ENCODE assay signal across 20 cellular contexts in the genomic region with DNA sequence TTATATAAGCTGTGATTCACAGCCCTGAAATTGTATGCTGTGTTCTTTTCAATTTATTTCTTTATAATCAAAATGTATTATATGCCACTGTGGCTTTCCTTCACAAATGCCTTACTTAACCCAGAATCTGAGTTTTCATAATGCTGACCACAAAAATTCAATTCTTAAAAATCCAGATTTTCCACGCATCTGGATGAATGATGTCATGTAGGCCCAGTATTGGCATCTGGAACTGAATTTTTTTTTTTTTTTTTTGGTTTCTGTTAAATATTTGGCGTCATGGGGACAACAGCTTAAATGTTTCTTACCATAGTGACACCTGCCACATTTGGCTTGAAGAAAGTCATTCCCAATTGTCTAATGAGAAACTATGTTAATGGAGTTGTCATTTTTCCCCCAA.
DNase-seq lines count a peak whose midpoint lies in the region; ATAC-seq and TF ChIP-seq lines count a peak whose summit lies in the region.
"Had no signal": no experiment of that assay in that cellular context is flagged by ENCODE, and none has a peak within 500 bp of the region (broad histone marks: within the 10 kb centered on the region; RNA-seq: fewer than 3 reads in every experiment).

No MANE protein-coding gene starts in this region.

- H3K27ac ChIP-seq in left ventricle myocardium inferior (replicated peaks) (peak overlapping the region; percentile 57), SJCRH30 (peak overlapping the region; percentile 98)

- peaks cover 64% of the 10 kb centered on the region for H3K4me1 ChIP-seq in left ventricle myocardium inferior
- peaks cover 56% of the 10 kb centered on the region for H3K4me1 ChIP-seq in SJCRH30
- H3K4me1 ChIP-seq: HAP-1 had no signal

- DNase-seq in left ventricle myocardium inferior (no peak), cardiac septum (ENCODE audit: low spot score) (no peak), SJCRH30 (peak; percentile 26 to 78), fibroblast of peridontal ligament (ENCODE audit: extremely low read depth) (peak; percentile 37), MCF 10A (ENCODE audit: unreplicated experiment) (no peak), DMS79 treated with DMSO at 0.1 percent for 48 hours (lab: John Stamatoyannopoulos, UW) (no peak)
- no peak for DNase-seq in effector CD8-positive, alpha-beta T cell (lab: John Stamatoyannopoulos, UW)
- DNase-seq: 8988T; C1 segment of cervical spinal cord; DMS79; NCI-H1105; NCI-H2081; NCI-H510A; NCI-H748 treated with DMSO at 0.1 percent for 48 hours; NK-92 treated with Interleukin-12 subunit alpha and Interleukin-12 subunit beta, amount 100 ng/mL, for 24 hours; SK-N-SH had no signal

- BruUV-seq in MCF 10A (replicated peaks; lab: Mats Ljungman, UMichigan) = no TSS peak

- no peak for TF ChIP-seq CTCF in left ventricle myocardium inferior (IDR thresholded peaks at IDR 0.05; ENCODE audit: borderline replicate concordance)
- no peak for TF ChIP-seq CTCF in MCF 10A (IDR thresholded peaks at IDR 0.05; ENCODE audit: unreplicated experiment)

- no peaks in the 10 kb centered on the region for H3K9me3 ChIP-seq in left ventricle myocardium inferior (replicated peaks)
- no peaks in the 10 kb centered on the region for H3K9me3 ChIP-seq in SJCRH30 (replicated peaks)
- H3K9me3 ChIP-seq: HAP-1, SK-N-SH had no signal

- H3K27ac Mint-ChIP-seq in MCF 10A (ENCODE audit: low read depth, unreplicated experiment) = no peak overlapping the region
- H3K27ac Mint-ChIP-seq: IgD-negative memory B cell had no signal

- peaks cover 19% of the 10 kb centered on the region for H3K36me3 Mint-ChIP-seq in MCF 10A (ENCODE audit: insufficient read depth, unreplicated experiment)

- no peaks in the 10 kb centered on the region for H3K27me3 ChIP-seq in left ventricle myocardium inferior (ENCODE audit: low read depth)
- no peaks in the 10 kb centered on the region for H3K27me3 ChIP-seq in SJCRH30

- H3K4me1 Mint-ChIP-seq in MCF 10A (ENCODE audit: insufficient read depth, unreplicated experiment) = no peaks in the 10 kb centered on the region

- H3K36me3 ChIP-seq in left ventricle myocardium inferior = no peaks in the 10 kb centered on the region
- no peaks in the 10 kb centered on the region; the same call in 1 of the 2 replicates for H3K36me3 ChIP-seq in SJCRH30
- H3K36me3 ChIP-seq: HAP-1 had no signal

- H3K4me3 Mint-ChIP-seq in MCF 10A (ENCODE audit: unreplicated experiment) = no peak overlapping the region
- H3K4me3 Mint-ChIP-seq: IgD-negative memory B cell had no signal

- no peak overlapping the region for H3K4me3 ChIP-seq in left ventricle myocardium inferior
- no peak overlapping the region; the same call in 1 of the 2 replicates for H3K4me3 ChIP-seq in SJCRH30
- H3K4me3 ChIP-seq: HAP-1 had no signal

- no peaks in the 10 kb centered on the region for H3K27me3 Mint-ChIP-seq in MCF 10A (ENCODE audit: insufficient read depth, unreplicated experiment)

- no peak for ATAC-seq in HG03354 (IDR thresholded peaks at IDR 0.05; ENCODE audit: poor library complexity, severe bottlenecking, unreplicated experiment)
- ATAC-seq: Right ventricle myocardium inferior had no signal

- no peaks in the 10 kb centered on the region for H3K9me3 Mint-ChIP-seq in MCF 10A (ENCODE audit: unreplicated experiment)
- H3K9me3 Mint-ChIP-seq: IgD-negative memory B cell had no signal

- CTCF ChIA-PET in MCF 10A (lab: Yijun Ruan, JAX) = no interaction called here

- POLR2A ChIA-PET in MCF 10A (lab: Yijun Ruan, JAX) = interaction anchor here (0.7 kb wide), 1 partner anchor 919 kb away, joined by 3 read pairs; no protein-coding TSS in a partner anchor

- intact Hi-C loops in left ventricle myocardium inferior (cut with micrococcal nuclease) = no loop called here
- intact Hi-C loops in cardiac septum (cut with DNase I) = loop anchor here (5.0 kb wide), 1 partner anchor 36 kb away; no protein-coding TSS in a partner anchor
- intact Hi-C loops in MCF 10A (cut with micrococcal nuclease) = no loop called here

Comparison
In these comparisons a context has a peak if more than half of its experiments do, and no peak if none do; other contexts are left out.
1. DNase-seq: peak in SJCRH30 (2 of 2) and fibroblast of peridontal ligament (single experiment); none in left ventricle myocardium inferior (single experiment), cardiac septum (single experiment), effector CD8-positive, alpha-beta T cell (single experiment), MCF 10A (single experiment) and DMS79 treated with DMSO at 0.1 percent for 48 hours (single experiment).